Comparison of ENCODE assay signal across 9 cellular contexts in genomic region chr7:130940907-130941306, GRCh38.
DNase-seq lines count a peak whose midpoint lies in the region; ATAC-seq and TF ChIP-seq lines count a peak whose summit lies in the region.
"Had no signal": no experiment of that assay in that cellular context is flagged by ENCODE, and none has a peak within 500 bp of the region (broad histone marks: within the 10 kb centered on the region; RNA-seq: fewer than 3 reads in every experiment).

No MANE protein-coding gene starts in this region.

- TF ChIP-seq CTCF in OCI-LY7 (conservative IDR thresholded peaks at IDR 0.05; ENCODE audit: low read length) (no peak), ovary (IDR thresholded peaks at IDR 0.05) (no peak)

- H3K27ac ChIP-seq in CD4-positive, alpha-beta memory T cell (ENCODE audit: low read depth, low read length) = peak overlapping the region; percentile 77
- H3K27ac ChIP-seq in OCI-LY7 (ENCODE audit: low read depth, low read length, poor library complexity, severe bottlenecking) (no peak overlapping the region), ovary (peak overlapping the region; percentile 61 to 85)
- peak overlapping the region; percentile 83 for H3K27ac ChIP-seq in effector memory CD4-positive, alpha-beta T cell (ENCODE audit: insufficient read depth, low read length, poor library complexity, severe bottlenecking)

- H3K27me3 ChIP-seq in CD4-positive, alpha-beta memory T cell (ENCODE audit: insufficient read depth, low read length) = no peaks in the 10 kb centered on the region
- H3K27me3 ChIP-seq in effector memory CD4-positive, alpha-beta T cell (replicated peaks; ENCODE audit: control insufficient read depth, insufficient read depth, low read length, poor library complexity, severe bottlenecking) = no peaks in the 10 kb centered on the region
- no peaks in the 10 kb centered on the region for H3K27me3 ChIP-seq in ovary

- no peaks in the 10 kb centered on the region for H3K9me2 ChIP-seq in OCI-LY7 (ENCODE audit: insufficient read depth, low read length)

- intact Hi-C loops in CD4-positive, alpha-beta memory T cell (cut with micrococcal nuclease) = no loop called here
- intact Hi-C loops in OCI-LY7 (cut with micrococcal nuclease; ENCODE audit: unreplicated experiment) = no loop called here
- intact Hi-C loops in ovary (cut with DNase I) = no loop called here

- WGBS in ovary, 3 donors = 8 to 21% (median 10%) methylated on average over 7 of the region's 7 CpGs

- no peaks in the 10 kb centered on the region for H3K9me3 ChIP-seq in CD4-positive, alpha-beta memory T cell (ENCODE audit: control insufficient read depth in 1 of 2, low read length in 2 of 2)
- H3K9me3 ChIP-seq in OCI-LY7 (ENCODE audit: low read length) (no peaks in the 10 kb centered on the region), ovary (no peaks in the 10 kb centered on the region)
- H3K9me3 ChIP-seq in effector memory CD4-positive, alpha-beta T cell (ENCODE audit: control insufficient read depth, low read length) = no peaks in the 10 kb centered on the region

- no peak for TF ChIP-seq EP300 in ovary (IDR thresholded peaks at IDR 0.05)

- CTCF ChIA-PET in CD4-positive, alpha-beta memory T cell (lab: Charles Lee; ENCODE audit: partially characterized antibody) = interaction anchor here (1.1 to 6.2 kb wide), 5 partner anchors 11 to 44 kb away, joined by 3 to 29 read pairs (median 8); no protein-coding TSS in a partner anchor
- CTCF ChIA-PET in OCI-LY7 (lab: Charles Lee; ENCODE audit: unreplicated experiment) = no interaction called here

- peaks cover 0 to 2% of the 10 kb centered on the region in 2 donors for H3K27me3 Mint-ChIP-seq in CD4-positive, alpha-beta memory T cell

- POLR2A ChIA-PET in CD4-positive, alpha-beta memory T cell (lab: Charles Lee; ENCODE audit: partially characterized antibody) = interaction anchor here (1.3 to 7.8 kb wide), 5 partner anchors 10 to 166 kb away, joined by 3 to 116 read pairs (median 50); no protein-coding TSS in a partner anchor
- POLR2A ChIA-PET in OCI-LY7 (lab: Charles Lee) = interaction anchor here (0.6 to 1.0 kb wide), 2 partner anchors 14 to 27 kb away, joined by 3 read pairs; no protein-coding TSS in a partner anchor

- H3K9me3 Mint-ChIP-seq in CD4-positive, alpha-beta memory T cell = no peaks in the 10 kb centered on the region

- H3K4me1 Mint-ChIP-seq in CD4-positive, alpha-beta memory T cell = peaks cover 72 to 96% (median 85%) of the 10 kb centered on the region in 4 donors

- no peak for TF ChIP-seq POLR2A in ovary (IDR thresholded peaks at IDR 0.05)

- ATAC-seq in HG03025 (IDR thresholded peaks at IDR 0.05; ENCODE audit: low FRiP score, unreplicated experiment) = no peak
- ATAC-seq in GM21619 (IDR thresholded peaks at IDR 0.05; ENCODE audit: unreplicated experiment) = no peak
- ATAC-seq in HG02610 (IDR thresholded peaks at IDR 0.05; ENCODE audit: unreplicated experiment) = no peak

- peak overlapping the region; percentile 51 to 52 for H3K4me3 ChIP-seq in CD4-positive, alpha-beta memory T cell (ENCODE audit: low read length in 2 of 2)
- H3K4me3 ChIP-seq in OCI-LY7 (ENCODE audit: low read depth, low read length, poor library complexity, severe bottlenecking) (peak overlapping the region; percentile 66), ovary (peak overlapping the region; percentile 51)
- H3K4me3 ChIP-seq in effector memory CD4-positive, alpha-beta T cell (ENCODE audit: insufficient read depth, low read depth, low read length, poor library complexity, severe bottlenecking) = peak overlapping the region; percentile 53

- peaks cover 97% of the 10 kb centered on the region for H3K4me1 ChIP-seq in CD4-positive, alpha-beta memory T cell (ENCODE audit: insufficient read depth, low read length)
- H3K4me1 ChIP-seq in OCI-LY7 (ENCODE audit: insufficient read depth, low read length, poor library complexity, severe bottlenecking) (peaks cover 56% of the 10 kb centered on the region), ovary (ENCODE audit: insufficient read depth) (peaks cover 15% of the 10 kb centered on the region)
- peaks cover 59% of the 10 kb centered on the region for H3K4me1 ChIP-seq in effector memory CD4-positive, alpha-beta T cell (ENCODE audit: control insufficient read depth, insufficient read depth, low read length, poor library complexity, severe bottlenecking)

- no TSS peak for BruUV-seq in OCI-LY7 (replicated peaks; lab: Mats Ljungman, UMichigan)

- H3K4me2 ChIP-seq in OCI-LY7 (ENCODE audit: low read length) = peak overlapping the region; percentile 98

- no peaks in the 10 kb centered on the region for H3K36me3 ChIP-seq in CD4-positive, alpha-beta memory T cell (ENCODE audit: insufficient read depth, low read length)
- H3K36me3 ChIP-seq in OCI-LY7 (ENCODE audit: insufficient read depth, low read length) (peaks cover 13% of the 10 kb centered on the region; the same call in 1 of the 2 replicates), ovary (no peaks in the 10 kb centered on the region)
- H3K36me3 ChIP-seq in effector memory CD4-positive, alpha-beta T cell (ENCODE audit: control insufficient read depth, insufficient read depth, low read length) = peaks cover 21% of the 10 kb centered on the region

- H3K36me3 Mint-ChIP-seq in CD4-positive, alpha-beta memory T cell = peaks cover 33 to 78% of the 10 kb centered on the region in 2 donors

- peak overlapping the region; percentile 30; the same call in 1 of the 2 replicates for H2AFZ ChIP-seq in OCI-LY7 (ENCODE audit: low read length)

- H3K27ac Mint-ChIP-seq in CD4-positive, alpha-beta memory T cell = peak overlapping the region in 6 of 7 donors; percentile 93 to 99 (median 98)

- peak overlapping the region; percentile 89 to 97 (median 94) for H3K4me3 Mint-ChIP-seq in CD4-positive, alpha-beta memory T cell

- DNase-seq in CD4-positive, alpha-beta memory T cell = no peak
- no peak for DNase-seq in OCI-LY7 (ENCODE audit: low spot score)
- no peak for DNase-seq in effector memory CD4-positive, alpha-beta T cell
- no peak for DNase-seq in ovary
- DNase-seq in NCI-H748 treated with DMSO at 0.1 percent for 48 hours (lab: John Stamatoyannopoulos, UW) = no peak
- DNase-seq: SHP77 treated with DMSO at 0.1 percent for 48 hours had no signal

- H4K20me1 ChIP-seq in OCI-LY7 (ENCODE audit: insufficient read depth, low read length) = no peaks in the 10 kb centered on the region

- peaks cover 25% of the 10 kb centered on the region; the same call in 1 of the 2 replicates for H3K79me2 ChIP-seq in OCI-LY7 (ENCODE audit: insufficient read depth, low read depth, low read length)
